Comparison of ENCODE assay signal across 26 cellular contexts in genomic region chr2:237270556-237270955, GRCh38.
DNase-seq lines count a peak whose midpoint lies in the region; ATAC-seq and TF ChIP-seq lines count a peak whose summit lies in the region.
"Had no signal": no experiment of that assay in that cellular context is flagged by ENCODE, and none has a peak within 500 bp of the region (broad histone marks: within the 10 kb centered on the region; RNA-seq: fewer than 3 reads in every experiment).

No MANE protein-coding gene starts in this region.

- H2BK12ac ChIP-seq in trophoblast cell (ENCODE audit: low read length): peak overlapping the region; percentile 14

- H3K27me3 Mint-ChIP-seq in GM23338 (ENCODE audit: insufficient read depth, low read depth, poor library complexity): peaks cover 2% of the 10 kb centered on the region

- H3K9me3 Mint-ChIP-seq in GM23338: no peaks in the 10 kb centered on the region
- H3K9me3 Mint-ChIP-seq: CD8-positive, alpha-beta T cell; H9 had no signal

- no peak overlapping the region for H3K4me3 ChIP-seq in GM23338
- no peak overlapping the region for H3K4me3 ChIP-seq in astrocyte of the spinal cord (ENCODE audit: low read depth, low read length)
- H3K4me3 ChIP-seq in trophoblast cell (ENCODE audit: low read depth, low read length): no peak overlapping the region
- H3K4me3 ChIP-seq: MG63, PC-9 had no signal

- no peaks in the 10 kb centered on the region for H3F3A ChIP-seq in GM23338 (replicated peaks; ENCODE audit: low read depth)

- peak overlapping the region; percentile 63 for H2AK5ac ChIP-seq in trophoblast cell (ENCODE audit: low read length)

- peak overlapping the region; percentile 35 for H2BK5ac ChIP-seq in trophoblast cell (ENCODE audit: low read depth, low read length, poor library complexity)

- no peak overlapping the region for H4K12ac ChIP-seq in trophoblast cell (ENCODE audit: low read depth, low read length)

- H2AFZ ChIP-seq in GM23338 (no peak overlapping the region), trophoblast cell (ENCODE audit: insufficient read depth, low read length, poor library complexity) (peak overlapping the region; percentile 2)
- H2AFZ ChIP-seq: PC-9 had no signal

- no peak overlapping the region for H3K27ac Mint-ChIP-seq in GM23338
- H3K27ac Mint-ChIP-seq: B cell; CD8-positive, alpha-beta T cell had no signal

- no peaks in the 10 kb centered on the region for H3K36me3 Mint-ChIP-seq in GM23338 (ENCODE audit: low read depth)
- H3K36me3 Mint-ChIP-seq: CD8-positive, alpha-beta T cell had no signal

- peak overlapping the region; percentile 80 for H4K91ac ChIP-seq in trophoblast cell (ENCODE audit: low read depth, low read length)

- H3K27ac ChIP-seq in GM23338 (ENCODE audit: low read depth): no peak overlapping the region
- H3K27ac ChIP-seq in trophoblast cell (ENCODE audit: low read depth, low read length): peak overlapping the region; percentile 6
- H3K27ac ChIP-seq: C4-2B, PC-9 had no signal

- no peaks in the 10 kb centered on the region for H3K36me3 ChIP-seq in GM23338 (ENCODE audit: insufficient read depth)
- no peaks in the 10 kb centered on the region for H3K36me3 ChIP-seq in trophoblast cell (ENCODE audit: control insufficient read depth in 1 of 2, insufficient read depth in 2 of 2, low read length in 2 of 2)

- peaks cover 26% of the 10 kb centered on the region for H3K79me1 ChIP-seq in trophoblast cell (ENCODE audit: low read length)

- ATAC-seq in GM23338: peak; percentile 26; the same call in 2 of the 3 replicates
- no peak for ATAC-seq in GM21423 (IDR thresholded peaks at IDR 0.05; ENCODE audit: unreplicated experiment)
- ATAC-seq: CD8-positive, alpha-beta T cell had no signal

- no peaks in the 10 kb centered on the region for H3K79me2 ChIP-seq in GM23338 (replicated peaks; ENCODE audit: insufficient read depth)
- H3K79me2 ChIP-seq in trophoblast cell (ENCODE audit: control insufficient read depth, insufficient read depth, low read length, poor library complexity): no peaks in the 10 kb centered on the region

- peaks cover 2% of the 10 kb centered on the region for H3K9me3 ChIP-seq in trophoblast cell (ENCODE audit: insufficient read depth, low read depth, low read length)
- H3K9me3 ChIP-seq: Caco-2 had no signal

- H3K4ac ChIP-seq in trophoblast cell (ENCODE audit: low read depth, low read length): no peak overlapping the region

- H3K4me2 ChIP-seq in GM23338 (no peak overlapping the region), trophoblast cell (ENCODE audit: low read length) (no peak overlapping the region)
- H3K4me2 ChIP-seq: PC-9 had no signal

- no peaks in the 10 kb centered on the region for H4K20me1 ChIP-seq in GM23338 (replicated peaks; ENCODE audit: insufficient read depth)

- peak overlapping the region; percentile 82 for H2BK120ac ChIP-seq in trophoblast cell (ENCODE audit: insufficient read depth, low read length, poor library complexity)

- peaks cover 6% of the 10 kb centered on the region; the same call in 2 of the 3 replicates for H3K4me1 Mint-ChIP-seq in GM23338
- H3K4me1 Mint-ChIP-seq: B cell had no signal

- peak overlapping the region; percentile 76 for H4K8ac ChIP-seq in trophoblast cell (ENCODE audit: low read depth, low read length)

- TF ChIP-seq CTCF in GM23338 (conservative IDR thresholded peaks at IDR 0.05; ENCODE audit: low read depth in 2 of 2): no peak
- no peak for TF ChIP-seq CTCF in astrocyte of the spinal cord (IDR thresholded peaks at IDR 0.05; ENCODE audit: low read depth, low read length)

- DNase-seq in GM23338 (ENCODE audit: low spot score): no peak
- peak; percentile 79 for DNase-seq in astrocyte of the spinal cord (ENCODE audit: low read depth, low spot score)
- peak; percentile 22 for DNase-seq in fibroblast of peridontal ligament (ENCODE audit: extremely low read depth)
- DNase-seq in trophoblast cell: no peak
- DNase-seq in stimulated activated CD8-positive, alpha-beta memory T cell treated with anti-CD3 and anti-CD28 coated beads, Interleukin-4, amount 100 ng/mL, for 48 hours: no peak
- no peak for DNase-seq in activated CD4-positive, alpha-beta T cell treated with anti-CD3 and anti-CD28 coated beads, Interleukin-2, amount 50 U/mL, for 4 hours
- DNase-seq: Caco-2; CD8-positive, alpha-beta T cell; DMS79; GF-D8; H9; KG1; MG63; NCI-H1105 treated with DMSO at 0.1 percent for 48 hours; NCI-H146; NCI-H1930; NCI-H446 treated with DMSO at 0.1 percent for 48 hours; NCI-H526; NCI-H82; NK-92 treated with Interleukin-12 subunit alpha and Interleukin-12 subunit beta, amount 100 ng/mL, for 24 hours; PC-9; RPMI8226; SHP77 had no signal

- no peak overlapping the region for H3K9ac ChIP-seq in trophoblast cell (ENCODE audit: low read length)

- H3K9me2 ChIP-seq in GM23338 (ENCODE audit: insufficient read depth): 0 out of 2 replicates have a peak, but pooled peaks cover 4% of the 10 kb centered on the region

- no CpG with 5 or more reads among the region's 2 CpGs for WGBS in trophoblast cell (ENCODE audit: extremely low coverage, insufficient coverage, insufficient read length)

- no peak overlapping the region for H3K23ac ChIP-seq in trophoblast cell (ENCODE audit: low read length)

- H3K4me1 ChIP-seq in GM23338 (ENCODE audit: insufficient read depth): no peaks in the 10 kb centered on the region
- peaks cover 9 to 16% of the 10 kb centered on the region in 2 experiments for H3K4me1 ChIP-seq in trophoblast cell (ENCODE audit: control insufficient read depth in 1 of 2, insufficient read depth in 2 of 2, low read length in 2 of 2)
- H3K4me1 ChIP-seq: Caco-2 had no signal

- H3K27me3 ChIP-seq in GM23338 (ENCODE audit: insufficient read depth) (no peaks in the 10 kb centered on the region), trophoblast cell (ENCODE audit: insufficient read depth, low read length) (no peaks in the 10 kb centered on the region)
- H3K27me3 ChIP-seq: MG63 had no signal

- in situ Hi-C loops in astrocyte of the spinal cord (cut with HindIII; ENCODE audit: low sequenced_read_pairs): no loop called here

- H3K4me3 Mint-ChIP-seq in GM23338: no peak overlapping the region
- H3K4me3 Mint-ChIP-seq: B cell; CD8-positive, alpha-beta T cell; H9 had no signal

- H3K14ac ChIP-seq in trophoblast cell (ENCODE audit: low read length): peak overlapping the region; percentile 35

- H3K18ac ChIP-seq in trophoblast cell (ENCODE audit: low read length): peak overlapping the region; percentile 6

TF ChIP-seq in GM23338, 12 proteins besides CTCF, POLR2A, EP300 and RAD21 (continues in another document):
- TF ChIP-seq JUNB (IDR thresholded peaks at IDR 0.05; ENCODE audit: unreplicated experiment): no peak
- TF ChIP-seq ZNF462 (CRISPR knock-in tag; IDR thresholded peaks at IDR 0.05): no peak
- TF ChIP-seq POLR2AphosphoS5 (IDR thresholded peaks at IDR 0.05; ENCODE audit: low read depth): no peak

Comparison
In these comparisons a context has a peak if more than half of its experiments do, and no peak if none do; other contexts are left out.
1. DNase-seq: peak in astrocyte of the spinal cord (single experiment) and fibroblast of peridontal ligament (single experiment); none in GM23338 (single experiment), trophoblast cell (0 of 2), stimulated activated CD8-positive, alpha-beta memory T cell treated with anti-CD3 and anti-CD28 coated beads, Interleukin-4, amount 100 ng/mL, for 48 hours (single experiment) and activated CD4-positive, alpha-beta T cell treated with anti-CD3 and anti-CD28 coated beads, Interleukin-2, amount 50 U/mL, for 4 hours (0 of 2).